In the genomic region with DNA sequence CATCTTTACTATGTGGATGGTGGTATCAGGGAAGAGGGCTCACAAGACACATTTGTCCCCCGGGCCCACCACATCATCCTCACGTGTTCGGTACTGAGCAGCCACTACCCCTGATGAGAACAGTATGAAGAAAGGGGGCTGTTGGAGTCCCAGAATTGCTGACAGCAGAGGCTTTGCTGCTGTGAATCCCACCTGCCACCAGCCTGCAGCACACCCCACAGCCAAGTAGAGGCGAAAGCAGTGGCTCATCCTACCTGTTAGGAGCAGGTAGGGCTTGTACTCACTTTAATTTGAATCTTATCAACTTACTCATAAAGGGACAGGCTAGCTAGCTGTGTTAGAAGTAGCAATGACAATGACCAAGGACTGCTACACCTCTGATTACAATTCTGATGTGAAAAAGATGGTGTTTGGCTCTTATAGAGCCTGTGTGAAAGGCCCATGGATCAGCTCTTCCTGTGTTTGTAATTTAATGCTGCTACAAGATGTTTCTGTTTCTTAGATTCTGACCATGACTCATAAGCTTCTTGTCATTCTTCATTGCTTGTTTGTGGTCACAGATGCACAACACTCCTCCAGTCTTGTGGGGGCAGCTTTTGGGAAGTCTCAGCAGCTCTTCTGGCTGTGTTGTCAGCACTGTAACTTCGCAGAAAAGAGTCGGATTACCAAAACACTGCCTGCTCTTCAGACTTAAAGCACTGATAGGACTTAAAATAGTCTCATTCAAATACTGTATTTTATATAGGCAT, we compare ENCODE assay signal across 9 cellular contexts. TPM values are rescaled to one million over a fixed set of nuclear protein-coding genes. Genes with fewer than 3 reads are reported as not detected.
DNase-seq lines count a peak whose midpoint lies in the region; ATAC-seq and TF ChIP-seq lines count a peak whose summit lies in the region.
"Had no signal": no experiment of that assay in that cellular context is flagged by ENCODE, and none has a peak within 500 bp of the region (broad histone marks: within the 10 kb centered on the region; RNA-seq: fewer than 3 reads in every experiment).

No MANE protein-coding gene starts in this region.

- peaks cover 77% of the 10 kb centered on the region for H3K27me3 ChIP-seq in WERI-Rb-1 (ENCODE audit: insufficient read depth, low read depth, severe bottlenecking)
- H3K27me3 ChIP-seq: right lobe of liver had no signal

- peak overlapping the region; percentile 79 for H3K27ac Mint-ChIP-seq in activated T-helper 17 cell treated with anti-CD3 and anti-CD28 coated beads, Interleukin-2, amount 50 U/mL, for 72 hours

- H3K4me1 Mint-ChIP-seq in activated T-helper 17 cell treated with anti-CD3 and anti-CD28 coated beads, Interleukin-2, amount 50 U/mL, for 72 hours, result peaks cover 13% of the 10 kb centered on the region

- H3K4me3 ChIP-seq in WERI-Rb-1 (ENCODE audit: low read depth, low read length), result no peak overlapping the region
- H3K4me3 ChIP-seq: right lobe of liver had no signal

- H3K27ac ChIP-seq in WERI-Rb-1, result no peak overlapping the region
- H3K27ac ChIP-seq: right lobe of liver had no signal

- no peak for TF ChIP-seq CTCF in GM10248 (IDR thresholded peaks at IDR 0.05; ENCODE audit: control extremely low read depth, extremely low read depth, low read depth, missing control alignments)
- TF ChIP-seq CTCF in WERI-Rb-1 (IDR thresholded peaks at IDR 0.05; ENCODE audit: low read depth, low read length), result no peak

- H3K4me3 Mint-ChIP-seq in activated T-helper 17 cell treated with anti-CD3 and anti-CD28 coated beads, Interleukin-2, amount 50 U/mL, for 72 hours, result peak overlapping the region; percentile 52

- H3K36me3 Mint-ChIP-seq in activated T-helper 17 cell treated with anti-CD3 and anti-CD28 coated beads, Interleukin-2, amount 50 U/mL, for 72 hours (ENCODE audit: low read depth), result no peaks in the 10 kb centered on the region

- no peaks in the 10 kb centered on the region for H3K9me3 ChIP-seq in WERI-Rb-1 (ENCODE audit: severe bottlenecking)
- H3K9me3 ChIP-seq: right lobe of liver had no signal

- POLR2A ChIA-PET in GM10248 (lab: Yijun Ruan, JAX), result no interaction called here

- DNase-seq in GM10248 (ENCODE audit: extremely low spot score), result peak; percentile 69
- DNase-seq in HPDE6-E6E7 (ENCODE audit: extremely low spot score), result peak; percentile 69
- peak; percentile 28 for DNase-seq in left lobe of liver (ENCODE audit: low spot score)
- DNase-seq in SHP77 treated with DMSO at 0.1 percent for 48 hours (lab: John Stamatoyannopoulos, UW), result no peak
- no peak for DNase-seq in D341Med (ENCODE audit: low spot score)
- DNase-seq in WERI-Rb-1, result no peak

- ATAC-seq in GM21526 (IDR thresholded peaks at IDR 0.05; ENCODE audit: low FRiP score, unreplicated experiment) (peak; percentile 53), left lobe of liver (no peak)
- ATAC-seq in activated T-helper 17 cell treated with anti-CD3 and anti-CD28 coated beads, Interleukin-2, amount 50 U/mL, for 72 hours (replicated peaks), result peak; percentile 95

- H3K36me3 ChIP-seq in WERI-Rb-1, result no peaks in the 10 kb centered on the region
- H3K36me3 ChIP-seq: right lobe of liver had no signal

- no peaks in the 10 kb centered on the region for H3K9me3 Mint-ChIP-seq in activated T-helper 17 cell treated with anti-CD3 and anti-CD28 coated beads, Interleukin-2, amount 50 U/mL, for 72 hours

- CTCF ChIA-PET in GM10248 (lab: Yijun Ruan, JAX), result interaction anchor here (1.6 kb wide), 1 partner anchor 9 kb away, joined by 4 read pairs; no protein-coding TSS in a partner anchor

- H3K27me3 Mint-ChIP-seq in activated T-helper 17 cell treated with anti-CD3 and anti-CD28 coated beads, Interleukin-2, amount 50 U/mL, for 72 hours, result no peaks in the 10 kb centered on the region

RNA-seq across cellular contexts. Expression of gene CSGALNACT2, which starts 9.1 kb away (rescaled TPM):
- total RNA-seq in activated T-helper 17 cell treated with anti-CD3 and anti-CD28 coated beads, Interleukin-2, amount 50 U/mL, for 72 hours, result 10 to 100 TPM; 31.6 to 36.3 TPM
- total RNA-seq in left lobe of liver, result 5.5 TPM

RNA-seq across cellular contexts. Expression of gene RET, which starts 52.3 kb away (rescaled TPM):
- under 1 TPM in 1 of 2 donors, not detected in 1; 0.24 TPM for total RNA-seq in activated T-helper 17 cell treated with anti-CD3 and anti-CD28 coated beads, Interleukin-2, amount 50 U/mL, for 72 hours
- total RNA-seq in left lobe of liver, result 1.1 TPM

Comparison
In these comparisons a context has a peak if more than half of its experiments do, and no peak if none do; other contexts are left out.
1. DNase-seq: peak in GM10248 (single experiment), HPDE6-E6E7 (single experiment) and left lobe of liver (single experiment); none in SHP77 treated with DMSO at 0.1 percent for 48 hours (single experiment), D341Med (single experiment) and WERI-Rb-1 (single experiment).